Comparison of ENCODE assay signal across 8 cellular contexts in the genomic region with DNA sequence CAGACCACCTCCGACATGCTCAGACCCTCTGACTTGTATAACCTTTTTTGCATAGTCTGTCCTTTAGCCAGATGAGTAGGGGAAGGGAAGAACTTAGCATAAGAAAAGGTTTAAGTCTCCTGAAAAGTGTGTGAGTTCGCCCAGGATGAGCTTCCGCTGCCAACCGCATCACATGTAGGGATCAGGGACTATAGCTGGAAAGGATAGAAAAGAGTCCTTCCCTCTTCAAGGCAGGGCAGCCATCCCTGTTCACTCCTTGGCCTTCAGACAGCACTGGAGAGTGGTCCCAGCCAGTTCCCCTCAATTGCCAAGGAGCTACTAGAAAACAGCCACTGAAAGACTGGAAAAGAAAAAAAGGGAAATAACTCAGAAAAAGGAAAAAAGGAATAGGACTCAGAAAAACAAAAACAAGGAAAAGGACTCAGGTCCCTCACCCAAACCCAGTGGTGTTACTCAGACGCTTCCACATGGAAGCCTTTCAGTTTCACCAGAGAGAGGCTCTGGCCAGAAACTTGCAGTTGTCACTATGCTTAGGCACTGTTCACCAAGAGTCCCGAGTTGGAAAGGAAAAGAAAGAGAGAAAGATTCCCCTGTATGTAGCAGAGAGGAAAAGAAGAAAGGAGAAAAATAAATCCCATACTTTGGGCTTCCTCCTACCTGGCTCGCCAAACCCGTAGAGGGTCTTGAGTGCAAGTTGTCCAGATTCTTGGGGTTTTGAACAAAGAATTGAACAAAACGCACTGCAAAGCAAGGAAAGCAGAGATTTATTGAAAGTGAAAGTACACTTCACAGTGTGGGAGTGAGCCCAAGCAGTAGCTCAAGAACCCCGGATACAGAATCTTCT. TPM values are rescaled to one million over a fixed set of nuclear protein-coding genes. Genes with fewer than 3 reads are reported as not detected.
DNase-seq lines count a peak whose midpoint lies in the region; ATAC-seq, FAIRE-seq and TF ChIP-seq lines count a peak whose summit lies in the region.

No MANE protein-coding gene starts in this region.

- ATAC-seq in activated CD4-positive, alpha-beta T cell treated with anti-CD3 and anti-CD28 coated beads for 36 hours, result peak; percentile 26
- ATAC-seq in HG02588 (IDR thresholded peaks at IDR 0.05; ENCODE audit: unreplicated experiment), result no peak
- no peak for ATAC-seq in GM21360 (IDR thresholded peaks at IDR 0.05; ENCODE audit: unreplicated experiment)
- no peak for ATAC-seq in pancreas

- H3K36me3 ChIP-seq in keratinocyte (ENCODE audit: control insufficient read depth in 2 of 2, extremely low read depth in 1 of 2, insufficient read depth in 2 of 2, low read length in 2 of 2) (no peaks in the 10 kb centered on the region), suprapubic skin (no peaks in the 10 kb centered on the region), pancreas (no peaks in the 10 kb centered on the region)

- H3K4me3 ChIP-seq in keratinocyte (ENCODE audit: control insufficient read depth in 2 of 3, extremely low read depth in 1 of 3, insufficient read depth in 2 of 3, low read depth in 1 of 3, low read length in 3 of 3), result peak overlapping the region; percentile 2 to 40 (median 25)
- H3K4me3 ChIP-seq in suprapubic skin, result peak overlapping the region; percentile 36
- H3K4me3 ChIP-seq in pancreas, result peak overlapping the region in 2 of 4 donors; percentile 1 to 25

- CTCF ChIA-PET in activated CD4-positive, alpha-beta T cell treated with anti-CD3 and anti-CD28 coated beads for 36 hours (lab: Charles Lee), result interaction anchor here (0.6 to 1.8 kb wide), 8 partner anchors 10 to 160 kb away, joined by 3 to 7 read pairs (median 4); no protein-coding TSS in a partner anchor

- no peaks in the 10 kb centered on the region for H3K27me3 Mint-ChIP-seq in activated CD4-positive, alpha-beta T cell treated with anti-CD3 and anti-CD28 coated beads for 36 hours

- no peaks in the 10 kb centered on the region for H3K79me2 ChIP-seq in keratinocyte (ENCODE audit: control insufficient read depth, insufficient read depth, low read length)

- H3K36me3 Mint-ChIP-seq in activated CD4-positive, alpha-beta T cell treated with anti-CD3 and anti-CD28 coated beads for 36 hours (ENCODE audit: low read depth), result peaks cover 5% of the 10 kb centered on the region

- peaks cover 17% of the 10 kb centered on the region for H3K4me1 ChIP-seq in keratinocyte (ENCODE audit: control insufficient read depth, extremely low read depth, insufficient read depth, low read length)
- H3K4me1 ChIP-seq in suprapubic skin, result peaks cover 32% of the 10 kb centered on the region
- peaks cover 0 to 13% (median 4%) of the 10 kb centered on the region in 3 donors for H3K4me1 ChIP-seq in pancreas

- H3K27ac ChIP-seq in keratinocyte (ENCODE audit: control insufficient read depth, insufficient read depth, low read length) (no peak overlapping the region), suprapubic skin (peak overlapping the region; percentile 50), pancreas (peak overlapping the region in 1 of 4 donors; percentile 39)

- H3K4me3 Mint-ChIP-seq in activated CD4-positive, alpha-beta T cell treated with anti-CD3 and anti-CD28 coated beads for 36 hours, result peak overlapping the region; percentile 88

- intact Hi-C loops in activated CD4-positive, alpha-beta T cell treated with anti-CD3 and anti-CD28 coated beads for 36 hours (cut with DNase I, micrococcal nuclease), result loop anchor here (2.0 to 5.0 kb wide), 7 partner anchors 31 to 1518 kb away; a partner anchor contains a TSS
- intact Hi-C loops in pancreas (cut with DNase I), result no loop called here

- no peak for DNase-seq in activated CD4-positive, alpha-beta T cell treated with anti-CD3 and anti-CD28 coated beads for 36 hours
- no peak for DNase-seq in activated CD4-positive, alpha-beta T cell treated with anti-CD3 and anti-CD28 coated beads for 1 hour
- DNase-seq in RPMI7951 (ENCODE audit: low read depth), result peak; percentile 27
- DNase-seq in keratinocyte (ENCODE audit: low read depth, low spot score), result no peak
- no peak for DNase-seq in suprapubic skin (ENCODE audit: low spot score in 2 of 2)
- DNase-seq in pancreas, result no peak

- H4K20me1 ChIP-seq in keratinocyte (ENCODE audit: control insufficient read depth, extremely low read depth, insufficient read depth, low read length), result no peaks in the 10 kb centered on the region

- 77% methylated on average over 10 of the region's 10 CpGs for WGBS in suprapubic skin
- WGBS in pancreas, 2 donors, result 87 to 94% methylated on average over 10 of the region's 10 CpGs

- H3K9me1 ChIP-seq in keratinocyte (ENCODE audit: control insufficient read depth, extremely low read depth, insufficient read depth, low read length), result no peaks in the 10 kb centered on the region

- H3K4me1 Mint-ChIP-seq in activated CD4-positive, alpha-beta T cell treated with anti-CD3 and anti-CD28 coated beads for 36 hours, result peaks cover 49% of the 10 kb centered on the region

- FAIRE-seq in keratinocyte (lab: Jason Lieb, UNC), result no peak
- FAIRE-seq in pancreas (lab: Jason Lieb, UNC), result no peak

- peak overlapping the region; percentile 40 for H3K4me2 ChIP-seq in keratinocyte (ENCODE audit: control insufficient read depth, extremely low read depth, insufficient read depth, low read depth, low read length)

- H3K9ac ChIP-seq in keratinocyte (ENCODE audit: control insufficient read depth, extremely low read depth, insufficient read depth, low read length), result no peak overlapping the region

- H3K27me3 ChIP-seq in keratinocyte (ENCODE audit: control insufficient read depth, extremely low read depth, insufficient read depth, low read length) (no peaks in the 10 kb centered on the region), suprapubic skin (no peaks in the 10 kb centered on the region), pancreas (no peaks in the 10 kb centered on the region)

- TF ChIP-seq CTCF in keratinocyte (optimal IDR thresholded peaks at IDR 0.05 in 1 of 3, IDR thresholded peaks at IDR 0.05 in 1 of 3, conservative IDR thresholded peaks at IDR 0.05 in 1 of 3; ENCODE audit: extremely low read depth in 1 of 3, insufficient read depth in 2 of 3, low read length in 3 of 3) (no peak), suprapubic skin (IDR thresholded peaks at IDR 0.05) (no peak), pancreas (IDR thresholded peaks at IDR 0.05) (no peak)

- H3K9me3 ChIP-seq in keratinocyte (ENCODE audit: control insufficient read depth, low read depth, low read length) (no peaks in the 10 kb centered on the region), suprapubic skin (no peaks in the 10 kb centered on the region), pancreas (no peaks in the 10 kb centered on the region)

- peak overlapping the region; percentile 98 for H3K27ac Mint-ChIP-seq in activated CD4-positive, alpha-beta T cell treated with anti-CD3 and anti-CD28 coated beads for 36 hours

- TF ChIP-seq POLR2A in suprapubic skin (IDR thresholded peaks at IDR 0.05), result no peak

- H2AFZ ChIP-seq in keratinocyte (ENCODE audit: control insufficient read depth, low read length), result peak overlapping the region; percentile 5

- dilution Hi-C loops in keratinocyte (cut with MboI; ENCODE audit: extremely low pct_ligation_motif_present, low sequenced_read_pairs), result no loop called here

- POLR2A ChIA-PET in activated CD4-positive, alpha-beta T cell treated with anti-CD3 and anti-CD28 coated beads for 36 hours (lab: Charles Lee), result interaction anchor here (0.6 to 0.7 kb wide), 2 partner anchors 12 to 59 kb away, joined by 3 read pairs; no protein-coding TSS in a partner anchor

- peaks cover 9% of the 10 kb centered on the region for H3K9me3 Mint-ChIP-seq in activated CD4-positive, alpha-beta T cell treated with anti-CD3 and anti-CD28 coated beads for 36 hours (ENCODE audit: low read depth)

- no peak for TF ChIP-seq EP300 in suprapubic skin (IDR thresholded peaks at IDR 0.05)

RNA-seq across cellular contexts. Expression of a gene that starts 5.6 kb away (rescaled TPM):
- 10 to 100 TPM; 51.8 to 53.4 TPM for total RNA-seq in activated CD4-positive, alpha-beta T cell treated with anti-CD3 and anti-CD28 coated beads for 36 hours
- total RNA-seq in RPMI7951 (2014; rRNA removed; shearing (Covaris generic)), result 145 and 166 TPM in 2 replicates
- polyA plus RNA-seq in keratinocyte (96.5 to 134 TPM (median 102 TPM) in 3 replicates), pancreas (10 to 100 TPM; 22.7 to 57.6 TPM)
- polyA plus RNA-seq in keratinocyte (2011; ENCODE audit: low read depth), result 149 TPM
- 39.7 and 80.6 TPM in 2 replicates for polyA plus RNA-seq in keratinocyte (2011; cell fraction: cytosol; rRNA removed)
- polyA plus RNA-seq in keratinocyte (2011; cell fraction: nucleus; rRNA removed), result 141 and 213 TPM in 2 replicates
- polyA plus RNA-seq in keratinocyte (2012; ENCODE audit: low replicate concordance), result 62.0 and 78.9 TPM in 2 replicates
- 35.7 to 154 TPM (median 114 TPM) in 3 replicates for polyA minus RNA-seq in keratinocyte
- polyA minus RNA-seq in keratinocyte (2011; cell fraction: cytosol; rRNA and poly(A)+ RNA removed), result 109 TPM
- polyA minus RNA-seq in keratinocyte (2011; cell fraction: nucleus; rRNA and poly(A)+ RNA removed), result 148 and 216 TPM in 2 replicates
- total RNA-seq in suprapubic skin (100 to 1,000 TPM in 1 of 4 donors, 10 to 100 TPM in 3; 64.2 to 108 (median 91.4) TPM), pancreas (10 to 100 TPM; 53.6 to 88.8 (median 67.5) TPM)

Comparison
In these comparisons a context has a peak if more than half of its experiments do, and no peak if none do; other contexts are left out.
1. intact Hi-C loops: an anchor here in activated CD4-positive, alpha-beta T cell treated with anti-CD3 and anti-CD28 coated beads for 36 hours (2.0 to 5.0 kb wide); none called in pancreas.